Comparison of ENCODE assay signal across 20 cellular contexts in the genomic region with DNA sequence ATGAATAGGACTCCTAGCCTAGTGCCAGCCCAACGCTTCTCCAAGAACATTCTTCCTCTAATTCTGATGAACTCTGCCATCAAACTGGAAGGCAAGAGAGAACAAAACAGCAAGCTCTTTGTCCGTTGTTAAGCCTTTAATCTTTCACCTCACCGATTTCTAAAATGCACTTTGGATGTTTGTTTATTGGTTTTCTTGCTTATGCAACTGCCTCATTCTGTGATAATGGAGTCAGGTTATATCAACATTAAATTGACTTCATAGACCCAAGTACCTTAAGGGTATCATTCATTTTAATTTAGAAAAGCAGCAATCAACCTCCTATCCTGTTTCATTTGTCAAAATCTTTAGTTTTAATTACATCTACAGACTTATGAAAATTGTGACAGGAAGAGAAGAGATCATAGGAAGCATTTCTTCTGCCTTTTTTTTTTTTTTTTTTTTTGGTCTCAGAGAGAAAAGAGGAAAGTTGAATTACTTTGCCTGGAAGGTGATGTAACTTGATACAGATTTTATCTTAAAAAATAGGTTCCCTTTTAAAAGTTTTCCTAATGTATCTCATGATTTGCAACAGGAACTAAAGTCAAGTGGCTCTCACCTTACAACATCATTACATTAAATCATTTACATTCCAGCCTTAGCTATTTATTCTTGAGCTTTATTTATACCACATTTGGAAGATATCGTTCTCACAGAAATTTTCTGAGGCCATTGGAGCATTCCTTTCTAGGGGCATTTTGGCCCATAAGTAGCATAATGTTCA.
DNase-seq lines count a peak whose midpoint lies in the region; ATAC-seq, FAIRE-seq and TF ChIP-seq lines count a peak whose summit lies in the region.
"Had no signal": no experiment of that assay in that cellular context is flagged by ENCODE, and none has a peak within 500 bp of the region (broad histone marks: within the 10 kb centered on the region; RNA-seq: fewer than 3 reads in every experiment).

No MANE protein-coding gene starts in this region.

- H2AFZ ChIP-seq in PC-9 (no peak overlapping the region), PC-3 (ENCODE audit: low read length) (no peak overlapping the region)

- DNase-seq in A549 (ENCODE audit: low read depth in 1 of 2, low spot score in 1 of 2) (no peak), PC-9 (peak in 1 of 2 experiments; percentile 71), medulla oblongata (ENCODE audit: extremely low spot score) (peak; percentile 4), PC-3 (no peak)
- DNase-seq in activated CD8-positive, alpha-beta memory T cell treated with anti-CD3 and anti-CD28 coated beads, Interleukin-2, amount 10 ng/mL, durations not matched to agents 7 days and 5 days: no peak
- DNase-seq: ACHN; BE2C; CD8-positive, alpha-beta memory T cell; DND-41; GF-D8; HFFc6; MG63; NCI-H1105 treated with DMSO at 0.1 percent for 48 hours; NCI-H2029; NCI-H526 treated with DMSO at 0.1 percent for 48 hours; SHP77 treated with DMSO at 0.1 percent for 48 hours; T-helper 17 cell had no signal

- WGBS in A549 (ENCODE audit: missing lambda C conversion rate): 5% methylated on average over 4 of the region's 4 CpGs

- H3K27ac ChIP-seq in A549: no peak overlapping the region
- peak overlapping the region; percentile 55 for H3K27ac ChIP-seq in PC-9
- no peak overlapping the region for H3K27ac ChIP-seq in PC-3 (ENCODE audit: low read length)

- ATAC-seq in A549 (no peak), PC-3 (no peak), GM18873 (IDR thresholded peaks at IDR 0.05; ENCODE audit: low FRiP score, unreplicated experiment) (no peak)
- ATAC-seq in activated CD8-positive, alpha-beta memory T cell treated with anti-CD3 and anti-CD28 coated beads, Interleukin-2, amount 10 ng/mL, durations not matched to agents 7 days and 5 days: no peak
- ATAC-seq: T-helper 17 cell had no signal

- H3K9me2 ChIP-seq in PC-9 (ENCODE audit: insufficient read depth) (no peaks in the 10 kb centered on the region), PC-3 (replicated peaks; ENCODE audit: low read length) (no peaks in the 10 kb centered on the region)

- no peak for TF ChIP-seq EP300 in A549 (IDR thresholded peaks at IDR 0.05)

- POLR2A ChIA-PET in A549 (lab: Yijun Ruan, JAX) (no interaction called here), PC-9 (lab: Charles Lee; ENCODE audit: unreplicated experiment) (no interaction called here), PC-3 (lab: Charles Lee; ENCODE audit: unreplicated experiment) (no interaction called here)

- no peak overlapping the region for H3K9ac ChIP-seq in PC-3 (ENCODE audit: low read length)

- H3K4me1 Mint-ChIP-seq in activated CD8-positive, alpha-beta memory T cell treated with anti-CD3 and anti-CD28 coated beads, Interleukin-2, amount 10 ng/mL, durations not matched to agents 7 days and 5 days: no peaks in the 10 kb centered on the region
- H3K4me1 Mint-ChIP-seq: CD8-positive, alpha-beta memory T cell; T-helper 17 cell had no signal

- no peaks in the 10 kb centered on the region for H3K36me3 ChIP-seq in PC-9 (ENCODE audit: low read depth)
- no peaks in the 10 kb centered on the region for H3K36me3 ChIP-seq in PC-3 (ENCODE audit: low read depth, low read length)
- H3K36me3 ChIP-seq: BE2C, MG63 had no signal

- H3F3A ChIP-seq in PC-9 (ENCODE audit: insufficient read depth, low read depth) (peaks cover 19% of the 10 kb centered on the region), PC-3 (ENCODE audit: low read length, unreplicated experiment) (no peaks in the 10 kb centered on the region)

- no TSS peak for BruUV-seq in PC-9 (replicated peaks; lab: Mats Ljungman, UMichigan)
- BruUV-seq in PC-3 (replicated peaks; lab: Mats Ljungman, UMichigan): no TSS peak

- CTCF ChIA-PET in A549 (lab: Yijun Ruan, JAX) (interaction anchor here (0.6 kb wide), 1 partner anchor 110 kb away, joined by 6 read pairs; no protein-coding TSS in a partner anchor), PC-9 (lab: Charles Lee) (no interaction called here), PC-3 (lab: Charles Lee) (no interaction called here)
- CTCF ChIA-PET in activated CD8-positive, alpha-beta memory T cell treated with anti-CD3 and anti-CD28 coated beads, Interleukin-2, amount 10 ng/mL, durations not matched to agents 7 days and 5 days (lab: Charles Lee): no interaction called here

- no peak overlapping the region for H3K4me3 ChIP-seq in A549
- H3K4me3 ChIP-seq in PC-9: no peak overlapping the region
- no peak overlapping the region for H3K4me3 ChIP-seq in PC-3 (ENCODE audit: low read length)
- H3K4me3 ChIP-seq: MG63 had no signal

- H4K20me1 ChIP-seq in PC-9 (ENCODE audit: insufficient read depth): no peaks in the 10 kb centered on the region
- H4K20me1 ChIP-seq in PC-3 (ENCODE audit: low read length): no peaks in the 10 kb centered on the region

- TF ChIP-seq RAD21 in A549 (conservative IDR thresholded peaks at IDR 0.05 in 1 of 2, IDR thresholded peaks at IDR 0.05 in 1 of 2): no peak

- TF ChIP-seq POLR2A in A549 (IDR thresholded peaks at IDR 0.05; ENCODE audit: low read length): no peak

- H3K9me3 ChIP-seq in A549: no peaks in the 10 kb centered on the region
- H3K9me3 ChIP-seq in PC-9 (ENCODE audit: insufficient read depth, low read depth): no peaks in the 10 kb centered on the region
- H3K9me3 ChIP-seq in PC-3 (ENCODE audit: low read length): no peaks in the 10 kb centered on the region
- H3K9me3 ChIP-seq: BE2C, MG63 had no signal

- H3K36me3 Mint-ChIP-seq in activated CD8-positive, alpha-beta memory T cell treated with anti-CD3 and anti-CD28 coated beads, Interleukin-2, amount 10 ng/mL, durations not matched to agents 7 days and 5 days: no peaks in the 10 kb centered on the region
- H3K36me3 Mint-ChIP-seq: CD8-positive, alpha-beta memory T cell had no signal

- H3K4me3 Mint-ChIP-seq in activated CD8-positive, alpha-beta memory T cell treated with anti-CD3 and anti-CD28 coated beads, Interleukin-2, amount 10 ng/mL, durations not matched to agents 7 days and 5 days: no peak overlapping the region
- H3K4me3 Mint-ChIP-seq: CD8-positive, alpha-beta memory T cell; HFFc6; T-helper 17 cell had no signal

- FAIRE-seq in A549 (lab: Jason Lieb, UNC) (peak; percentile 79), G401.6 (lab: Jason Lieb, UNC) (peak; percentile 99)
- FAIRE-seq: RCC 7860 had no signal

- intact Hi-C loops in PC-9 (cut with micrococcal nuclease; ENCODE audit: unreplicated experiment) (no loop called here), PC-3 (cut with micrococcal nuclease) (no loop called here)

- H3K4me2 ChIP-seq in A549 (no peak overlapping the region), PC-9 (peak overlapping the region; percentile 46), PC-3 (ENCODE audit: low read length) (no peak overlapping the region)

- no peak overlapping the region for H3K27ac Mint-ChIP-seq in activated CD8-positive, alpha-beta memory T cell treated with anti-CD3 and anti-CD28 coated beads, Interleukin-2, amount 10 ng/mL, durations not matched to agents 7 days and 5 days
- H3K27ac Mint-ChIP-seq: CD8-positive, alpha-beta memory T cell; HFFc6; T-helper 17 cell had no signal

- no peak for TF ChIP-seq CTCF in A549 (IDR thresholded peaks at IDR 0.05)
- no peak for TF ChIP-seq CTCF in PC-9 (conservative IDR thresholded peaks at IDR 0.05)
- no peak for TF ChIP-seq CTCF in PC-3 (conservative IDR thresholded peaks at IDR 0.05; ENCODE audit: low read depth, low read length)

- H3K27me3 ChIP-seq in PC-9 (ENCODE audit: insufficient read depth, low read depth) (no peaks in the 10 kb centered on the region), PC-3 (ENCODE audit: low read length) (peaks cover 8% of the 10 kb centered on the region; the same call in 1 of the 2 replicates)
- H3K27me3 ChIP-seq: BE2C, MG63 had no signal

- no peaks in the 10 kb centered on the region for H3K27me3 Mint-ChIP-seq in activated CD8-positive, alpha-beta memory T cell treated with anti-CD3 and anti-CD28 coated beads, Interleukin-2, amount 10 ng/mL, durations not matched to agents 7 days and 5 days
- H3K27me3 Mint-ChIP-seq: T-helper 17 cell had no signal

- no peaks in the 10 kb centered on the region for H3K79me2 ChIP-seq in PC-9 (ENCODE audit: low read depth)
- H3K79me2 ChIP-seq in PC-3 (ENCODE audit: low read length): no peaks in the 10 kb centered on the region

- no peaks in the 10 kb centered on the region for H3K9me3 Mint-ChIP-seq in activated CD8-positive, alpha-beta memory T cell treated with anti-CD3 and anti-CD28 coated beads, Interleukin-2, amount 10 ng/mL, durations not matched to agents 7 days and 5 days (ENCODE audit: low read depth)
- H3K9me3 Mint-ChIP-seq: HFFc6 had no signal

- H3K4me1 ChIP-seq in A549 (no peaks in the 10 kb centered on the region), PC-9 (replicated peaks; ENCODE audit: insufficient read depth) (peaks cover 44% of the 10 kb centered on the region), PC-3 (ENCODE audit: insufficient read depth, low read length) (no peaks in the 10 kb centered on the region)
- H3K4me1 ChIP-seq: BE2C had no signal

TF ChIP-seq in A549, 52 proteins besides CTCF, POLR2A, EP300 and RAD21:
- TF ChIP-seq EHF (CRISPR knock-in tag; IDR thresholded peaks at IDR 0.05) (no peak), HEYL (CRISPR knock-in tag; IDR thresholded peaks at IDR 0.05) (no peak), CEBPB (IDR thresholded peaks at IDR 0.05) (no peak), ZC3H11A (IDR thresholded peaks at IDR 0.05) (no peak), FOSL2 (IDR thresholded peaks at IDR 0.05) (no peak), FOSL2 (CRISPR knock-in tag; IDR thresholded peaks at IDR 0.05) (no peak)
- TF ChIP-seq, protein P1, sequence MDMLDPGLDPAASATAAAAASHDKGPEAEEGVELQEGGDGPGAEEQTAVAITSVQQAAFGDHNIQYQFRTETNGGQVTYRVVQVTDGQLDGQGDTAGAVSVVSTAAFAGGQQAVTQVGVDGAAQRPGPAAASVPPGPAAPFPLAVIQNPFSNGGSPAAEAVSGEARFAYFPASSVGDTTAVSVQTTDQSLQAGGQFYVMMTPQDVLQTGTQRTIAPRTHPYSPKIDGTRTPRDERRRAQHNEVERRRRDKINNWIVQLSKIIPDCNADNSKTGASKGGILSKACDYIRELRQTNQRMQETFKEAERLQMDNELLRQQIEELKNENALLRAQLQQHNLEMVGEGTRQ (IDR thresholded peaks at IDR 0.05): no peak
